In genomic region chr9:35560625-35561337, GRCh38 we compare ENCODE assay signal across 16 cellular contexts.
"Had no signal": no experiment of that assay in that cellular context is flagged by ENCODE, and none has a peak within 500 bp of the region (broad histone marks: within the 10 kb centered on the region; RNA-seq: fewer than 3 reads in every experiment).

No MANE protein-coding gene starts in this region.

- H3K27ac ChIP-seq: neutrophil had no signal

- H3K9me3 ChIP-seq: neutrophil had no signal

- H3K27ac Mint-ChIP-seq: activated CD8-positive, alpha-beta memory T cell treated with anti-CD3 and anti-CD28 coated beads, Interleukin-2, amount 10 ng/mL, durations not matched to agents 7 days and 5 days; activated naive CD8-positive, alpha-beta T cell treated with anti-CD3 and anti-CD28 coated beads, Interleukin-2, amount 10 ng/mL, durations not matched to agents 7 days and 5 days; activated T-cell treated with anti-CD3 and anti-CD28 coated beads, Interleukin-2, amount 50 U/mL, for 72 hours; effector memory CD8-positive, alpha-beta T cell; type B pancreatic cell had no signal

- H3K4me3 Mint-ChIP-seq: activated CD8-positive, alpha-beta memory T cell treated with anti-CD3 and anti-CD28 coated beads, Interleukin-2, amount 10 ng/mL, durations not matched to agents 7 days and 5 days; activated naive CD8-positive, alpha-beta T cell treated with anti-CD3 and anti-CD28 coated beads, Interleukin-2, amount 10 ng/mL, durations not matched to agents 7 days and 5 days; activated T-cell treated with anti-CD3 and anti-CD28 coated beads, Interleukin-2, amount 50 U/mL, for 72 hours; effector memory CD8-positive, alpha-beta T cell; type B pancreatic cell had no signal

- H3K9me3 Mint-ChIP-seq: activated naive CD8-positive, alpha-beta T cell treated with anti-CD3 and anti-CD28 coated beads, Interleukin-2, amount 10 ng/mL, durations not matched to agents 7 days and 5 days; activated T-cell treated with anti-CD3 and anti-CD28 coated beads, Interleukin-2, amount 50 U/mL, for 72 hours; effector memory CD8-positive, alpha-beta T cell; type B pancreatic cell had no signal

- H3K27me3 Mint-ChIP-seq: activated CD8-positive, alpha-beta memory T cell treated with anti-CD3 and anti-CD28 coated beads, Interleukin-2, amount 10 ng/mL, durations not matched to agents 7 days and 5 days; activated naive CD8-positive, alpha-beta T cell treated with anti-CD3 and anti-CD28 coated beads, Interleukin-2, amount 10 ng/mL, durations not matched to agents 7 days and 5 days had no signal

- H3K4me3 ChIP-seq: lung had no signal

- H3K36me3 Mint-ChIP-seq: activated CD8-positive, alpha-beta memory T cell treated with anti-CD3 and anti-CD28 coated beads, Interleukin-2, amount 10 ng/mL, durations not matched to agents 7 days and 5 days; activated naive CD8-positive, alpha-beta T cell treated with anti-CD3 and anti-CD28 coated beads, Interleukin-2, amount 10 ng/mL, durations not matched to agents 7 days and 5 days had no signal

- ATAC-seq: activated CD8-positive, alpha-beta memory T cell treated with anti-CD3 and anti-CD28 coated beads, Interleukin-2, amount 10 ng/mL, durations not matched to agents 7 days and 5 days; activated T-cell treated with anti-CD3 and anti-CD28 coated beads, Interleukin-2, amount 50 U/mL, for 72 hours; effector memory CD8-positive, alpha-beta T cell had no signal

- DNase-seq: activated CD4-positive, alpha-beta T cell treated with anti-CD3 and anti-CD28 coated beads for 1 hour; activated CD4-positive, alpha-beta T cell treated with anti-CD3 and anti-CD28 coated beads, Interleukin-2, amount 50 U/mL, for 48 hours; activated CD8-positive, alpha-beta memory T cell treated with anti-CD3 and anti-CD28 coated beads, Interleukin-2, amount 10 ng/mL, durations not matched to agents 7 days and 5 days; activated gamma-delta T cell treated with Interleukin-2 at 50 U/mL for 16 hours; activated naive CD8-positive, alpha-beta T cell treated with anti-CD3 and anti-CD28 coated beads, Interleukin-2, amount 10 ng/mL, durations not matched to agents 7 days and 5 days; activated T-cell treated with anti-CD3 and anti-CD28 coated beads, Interleukin-2, amount 50 U/mL, for 72 hours; aorta; cortex of kidney; effector memory CD8-positive, alpha-beta T cell; kidney glomerular epithelial cell; midbrain; stimulated activated CD4-positive, alpha-beta T cell treated with anti-CD3 and anti-CD28 coated beads, Interleukin-4, amount 100 ng/mL, for 24 hours; T1000 had no signal
